ENCODE assay signal across 8 cellular contexts in the genomic region with DNA sequence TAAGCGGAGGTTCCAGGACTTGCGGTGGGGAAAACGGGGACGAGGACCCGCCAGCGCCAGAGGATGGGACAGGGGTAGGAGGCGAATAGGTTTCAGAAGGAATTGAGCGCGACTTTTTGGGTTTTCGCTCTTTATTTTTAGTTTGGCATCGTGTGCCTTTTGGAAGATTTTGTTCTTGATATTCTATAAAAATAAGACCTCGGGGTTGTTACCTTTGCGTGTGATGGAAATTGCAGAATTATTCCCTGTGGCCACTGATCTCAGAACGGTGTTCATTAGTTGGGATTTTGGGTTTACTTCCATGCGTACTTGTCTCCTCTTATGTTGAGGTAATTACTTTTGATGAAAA. TPM values are rescaled to one million over a fixed set of nuclear protein-coding genes. Genes with fewer than 3 reads are reported as not detected.
DNase-seq lines count a peak whose midpoint lies in the region; ATAC-seq, FAIRE-seq and TF ChIP-seq lines count a peak whose summit lies in the region.

No MANE protein-coding gene starts in this region.

- H4K8ac ChIP-seq in H1 (ENCODE audit: extremely low read depth, insufficient read depth, low read length): no peak overlapping the region

- no peak for TF ChIP-seq EP300 in H1 (IDR thresholded peaks at IDR 0.05; ENCODE audit: borderline replicate concordance in 1 of 2, low read depth in 2 of 2, low read length in 2 of 2)

- H2BK20ac ChIP-seq in H1 (ENCODE audit: low read length): no peak overlapping the region

- no peaks in the 10 kb centered on the region for H3K9me3 ChIP-seq in NT2/D1 (ENCODE audit: insufficient read depth, low read length)
- no peaks in the 10 kb centered on the region for H3K9me3 ChIP-seq in H1 (ENCODE audit: insufficient read depth in 2 of 2, low read depth in 1 of 2, low read length in 1 of 2)
- no peaks in the 10 kb centered on the region for H3K9me3 ChIP-seq in neuron (ENCODE audit: low read length)

- no peak overlapping the region for H3K23ac ChIP-seq in H1 (ENCODE audit: insufficient read length)

- no peak for TF ChIP-seq RAD21 in H1 (IDR thresholded peaks at IDR 0.05 in 1 of 2, conservative IDR thresholded peaks at IDR 0.05 in 1 of 2; ENCODE audit: low read depth in 2 of 2, low read length in 2 of 2)

- POLR2A ChIA-PET in H1 (lab: Charles Lee; ENCODE audit: partially characterized antibody): interaction anchor here (1.0 to 2.2 kb wide), 4 partner anchors 10 to 33 kb away, joined by 3 to 6 read pairs (median 5); no protein-coding TSS in a partner anchor

- H3K4me3 ChIP-seq in NT2/D1 (ENCODE audit: insufficient read length, low read depth) (peak overlapping the region; percentile 25), H1 (ENCODE audit: extremely low read depth in 1 of 4, insufficient read depth in 2 of 4, low read depth in 3 of 4, low read length in 4 of 4) (peak overlapping the region; percentile 34 to 93 (median 64)), neuron (ENCODE audit: low read length) (peak overlapping the region; percentile 44)

- H3K27me3 ChIP-seq in NT2/D1 (ENCODE audit: insufficient read depth, insufficient read length) (peaks cover 18% of the 10 kb centered on the region), H1 (replicated peaks in 1 of 4; ENCODE audit: control insufficient read depth in 3 of 4, extremely low read depth in 1 of 4, insufficient read depth in 3 of 4, low read length in 3 of 4) (0 out of 7 replicates have a peak, but pooled peaks cover 0 to 5% (median 0%) of the 10 kb centered on the region in 4 experiments), neuron (ENCODE audit: insufficient read depth, low read length) (peaks cover 6% of the 10 kb centered on the region)

- no peak overlapping the region; the same call in 1 of the 2 replicates for H3K18ac ChIP-seq in H1 (ENCODE audit: extremely low read depth, low read length)

- TF ChIP-seq CTCF in CD14-positive monocyte (IDR thresholded peaks at IDR 0.05) (no peak), H1 (IDR thresholded peaks at IDR 0.05; ENCODE audit: control extremely low read depth in 1 of 3, insufficient read depth in 1 of 3, low read depth in 1 of 3, low read length in 3 of 3) (no peak)

- no peak overlapping the region for H2BK15ac ChIP-seq in H1 (ENCODE audit: low read length)

- no peak overlapping the region for H3K4ac ChIP-seq in H1 (replicated peaks; ENCODE audit: insufficient read length, low read depth, low read length)

- no peak overlapping the region for H2BK5ac ChIP-seq in H1 (ENCODE audit: low read depth, low read length)

- no peak overlapping the region for H4K91ac ChIP-seq in H1 (replicated peaks; ENCODE audit: insufficient read length, low read length)

- peaks cover 0 to 27% of the 10 kb centered on the region in 2 experiments; a peak in 2 of 4 replicates for H3K79me2 ChIP-seq in H1 (ENCODE audit: control insufficient read depth in 1 of 2, insufficient read depth in 2 of 2, low read length in 2 of 2)

- H4K5ac ChIP-seq in H1 (ENCODE audit: insufficient read length, low read depth, low read length): no peak overlapping the region

- CTCF ChIA-PET in H1 (lab: Charles Lee; ENCODE audit: partially characterized antibody): interaction anchor here (0.8 to 0.9 kb wide), 2 partner anchors 28 to 507 kb away, joined by 3 to 4 read pairs; no protein-coding TSS in a partner anchor

- DNase-seq in CD14-positive monocyte (ENCODE audit: low spot score) (no peak), NT2/D1 (ENCODE audit: low read depth, low spot score) (no peak), H1 (ENCODE audit: low read depth in 1 of 2, low spot score in 2 of 2) (no peak), epidermal melanocyte (ENCODE audit: insufficient read length, low spot score) (no peak)

- H3K4me1 Mint-ChIP-seq in CD14-positive monocyte: peaks cover 19% of the 10 kb centered on the region

- H3K4me3 Mint-ChIP-seq in CD14-positive monocyte: peak overlapping the region; percentile 99

- peaks cover 0 to 2% of the 10 kb centered on the region in 2 donors for H3K36me3 Mint-ChIP-seq in CD14-positive monocyte

- no peak overlapping the region for H3K27ac ChIP-seq in H1 (ENCODE audit: low read depth, low read length)

- intact Hi-C loops in CD14-positive monocyte (cut with micrococcal nuclease): no loop called here

- H2BK12ac ChIP-seq in H1 (ENCODE audit: low read depth, low read length): no peak overlapping the region

- H2AFZ ChIP-seq in H1 (ENCODE audit: low read length): peak overlapping the region; percentile 82; the same call in 1 of the 2 replicates
- H2AFZ ChIP-seq in neuron (ENCODE audit: low read depth, low read length): peak overlapping the region; percentile 31

- no peak overlapping the region for H3K56ac ChIP-seq in H1 (replicated peaks; ENCODE audit: insufficient read length, low read depth, low read length)

- H2BK120ac ChIP-seq in H1 (replicated peaks; ENCODE audit: low read depth, low read length): no peak overlapping the region

- H3K36me3 ChIP-seq in NT2/D1 (ENCODE audit: insufficient read depth, insufficient read length, low read length) (peaks cover 5% of the 10 kb centered on the region), H1 (ENCODE audit: control insufficient read depth in 2 of 4, insufficient read depth in 4 of 4, low read length in 3 of 4) (peaks cover 0 to 3% (median 0%) of the 10 kb centered on the region in 4 experiments; a peak in 1 of 8 replicates), neuron (ENCODE audit: insufficient read depth, low read length) (peaks cover under 1% of the 10 kb centered on the region)

- H3K9me3 Mint-ChIP-seq in CD14-positive monocyte: peaks cover 0 to 2% (median 0%) of the 10 kb centered on the region in 7 donors

- H3K9ac ChIP-seq in NT2/D1 (ENCODE audit: insufficient read length, low read depth): peak overlapping the region; percentile 0
- H3K9ac ChIP-seq in H1 (replicated peaks in 1 of 4; ENCODE audit: extremely low read depth in 1 of 4, low read depth in 3 of 4, low read length in 3 of 4): no peak overlapping the region

- WGBS in H1 (ENCODE audit: extremely low coverage in 1 of 2, insufficient coverage in 1 of 2, insufficient read length in 1 of 2, insufficient replicate concordance in 2 of 2, low coverage in 1 of 2, low lambda C conversion rate in 2 of 2, missing lambda C conversion rate in 1 of 2), 2 experiments: 6% methylated on average over 14 of the region's 15 CpGs; no CpG with 5 or more reads in 1 of the 2 experiments

- H3K4me2 ChIP-seq in H1 (ENCODE audit: insufficient read depth in 1 of 2, low read depth in 2 of 2, low read length in 2 of 2): peak overlapping the region; percentile 67 to 76

- ATAC-seq in GM18502 (IDR thresholded peaks at IDR 0.05; ENCODE audit: poor library complexity, unreplicated experiment): no peak
- no peak for ATAC-seq in HG03520 (IDR thresholded peaks at IDR 0.05; ENCODE audit: unreplicated experiment)
- ATAC-seq in GM19035 (IDR thresholded peaks at IDR 0.05; ENCODE audit: unreplicated experiment): no peak

- no peaks in the 10 kb centered on the region; the same call in 1 of the 2 replicates for H3K23me2 ChIP-seq in H1 (ENCODE audit: low read depth, low read length)

- H3K14ac ChIP-seq in H1 (ENCODE audit: insufficient read length): no peak overlapping the region

- peaks cover 9 to 26% (median 13%) of the 10 kb centered on the region in 3 donors for H3K27me3 Mint-ChIP-seq in CD14-positive monocyte (ENCODE audit: low read depth in 3 of 3)

- H3K79me1 ChIP-seq in H1 (ENCODE audit: low read depth, low read length): peaks cover 2% of the 10 kb centered on the region; the same call in 1 of the 2 replicates

- no peaks in the 10 kb centered on the region for H4K20me1 ChIP-seq in H1 (replicated peaks in 1 of 2; ENCODE audit: control insufficient read depth in 1 of 2, insufficient read depth in 2 of 2, low read length in 2 of 2)

- FAIRE-seq in H1 (lab: Jason Lieb, UNC): peak; percentile 48

- peak overlapping the region in 5 of 7 donors; percentile 69 to 93 (median 86) for H3K27ac Mint-ChIP-seq in CD14-positive monocyte

- no peaks in the 10 kb centered on the region for H3K4me1 ChIP-seq in NT2/D1 (ENCODE audit: insufficient read depth, insufficient read length)
- peaks cover 0 to 3% (median under 1%) of the 10 kb centered on the region in 4 experiments; a peak in 1 of 7 replicates for H3K4me1 ChIP-seq in H1 (replicated peaks in 1 of 4; ENCODE audit: control insufficient read depth in 3 of 4, insufficient read depth in 4 of 4, low read length in 3 of 4)
- peaks cover 8% of the 10 kb centered on the region for H3K4me1 ChIP-seq in neuron (ENCODE audit: insufficient read depth, low read length)

- no peak overlapping the region for H2AK5ac ChIP-seq in H1 (ENCODE audit: low read depth, low read length)

- no peak for TF ChIP-seq POLR2A in H1 (IDR thresholded peaks at IDR 0.05; ENCODE audit: control extremely low read depth in 1 of 2, low read depth in 2 of 2, low read length in 2 of 2)

TF ChIP-seq in H1, 55 proteins besides CTCF, POLR2A, EP300 and RAD21 (continues in another document):
- no peak for TF ChIP-seq MAFK (IDR thresholded peaks at IDR 0.05; ENCODE audit: low read depth, low read length)
- no peak for TF ChIP-seq RBBP5 (IDR thresholded peaks at IDR 0.05; ENCODE audit: borderline replicate concordance, low read depth, low read length)

RNA-seq across cellular contexts. Expression of gene CCDC14, which starts 0.5 kb away (rescaled TPM):
- polyA plus RNA-seq in CD14-positive monocyte (1 to 10 TPM; 1.1 to 4.0 TPM), H1 (2011; rRNA removed) (66.9 and 95.7 TPM in 2 replicates)
- 53.6 and 55.2 TPM in 2 replicates for total RNA-seq in H1 (2021; fragmentation: NEBNext Ultra II Directional; extraction: Animal tissue kit (Norgen Biotek cat#: 25700))
- polyA plus RNA-seq in H1 (2011; cell fraction: cytosol; rRNA removed): 65.6 TPM
- 328 TPM for polyA plus RNA-seq in H1 (2011; cell fraction: nucleus; rRNA removed)
- polyA plus RNA-seq in H1 (2012, experiment 1 of 2): 59.6 to 96.5 TPM (median 73.7 TPM) in 4 replicates
- 3.0 TPM for polyA plus RNA-seq in H1 (2012, experiment 2 of 2)
- polyA plus RNA-seq in H1 (2013, experiment 1 of 2): 74.9 TPM
- polyA plus RNA-seq in H1 (2013, experiment 2 of 2): 67.3 TPM
- 135 and 173 TPM in 2 replicates for polyA minus RNA-seq in H1 (2011; rRNA and poly(A)+ RNA removed)
- polyA minus RNA-seq in H1 (2011; cell fraction: cytosol; rRNA and poly(A)+ RNA removed): 36.1 TPM
- 262 TPM for polyA minus RNA-seq in H1 (2011; cell fraction: nucleus; rRNA and poly(A)+ RNA removed)

RNA-seq across cellular contexts. Expression of gene ROPN1, which starts 30.4 kb away (rescaled TPM):
- polyA plus RNA-seq in CD14-positive monocyte (not detected), H1 (2011; rRNA removed) (0.03 and 0.06 TPM in 2 replicates)
- total RNA-seq in H1 (2021; fragmentation: NEBNext Ultra II Directional; extraction: Animal tissue kit (Norgen Biotek cat#: 25700)): 0.44 TPM in 1 of 2 replicates, not detected in the other
- polyA plus RNA-seq in H1 (2011; cell fraction: cytosol; rRNA removed): 0.10 TPM
- polyA plus RNA-seq in H1 (2011; cell fraction: nucleus; rRNA removed): 0.17 TPM
- not detected in 4 replicates for polyA plus RNA-seq in H1 (2012, experiment 1 of 2)
- not detected for polyA plus RNA-seq in H1 (2012, experiment 2 of 2)
- polyA plus RNA-seq in H1 (2013, experiment 1 of 2): 0.08 TPM
- 0.06 TPM for polyA plus RNA-seq in H1 (2013, experiment 2 of 2)
- polyA minus RNA-seq in H1 (2011; rRNA and poly(A)+ RNA removed): not detected in 2 replicates
- polyA minus RNA-seq in H1 (2011; cell fraction: cytosol; rRNA and poly(A)+ RNA removed): not detected
- polyA minus RNA-seq in H1 (2011; cell fraction: nucleus; rRNA and poly(A)+ RNA removed): not detected
